11 cellular contexts compared by ENCODE assay signal in genomic region chr2:168801961-168802824, GRCh38. TPM values are rescaled to one million over a fixed set of nuclear protein-coding genes. Genes with fewer than 3 reads are reported as not detected.
A peak's percentile ranks its signal among the peaks of the same experiment; 100 is the strongest.
DNase-seq lines count a peak whose midpoint lies in the region; FAIRE-seq and TF ChIP-seq lines count a peak whose summit lies in the region.
"Had no signal": no experiment of that assay in that cellular context is flagged by ENCODE, and none has a peak within 500 bp of the region (broad histone marks: within the 10 kb centered on the region; RNA-seq: fewer than 3 reads in every experiment).

TSS of gene NOSTRIN (plus strand) at chr2:168802637. CDS start at chr2:168802647, 10 bp downstream.

- peak within 1 kb of the TSS; percentile 12 for H3K4me3 ChIP-seq in ovary

- no peak for TF ChIP-seq EP300 in ovary (IDR thresholded peaks at IDR 0.05)

- intact Hi-C loops in ovary (cut with DNase I), result no loop called here
- intact Hi-C loops in activated CD4-positive, alpha-beta T cell treated with anti-CD3 and anti-CD28 coated beads, Interleukin-2, amount 10 ng/mL, durations not matched to agents 24 days and 14 days (cut with micrococcal nuclease), result no loop called here

- no peaks in the 10 kb centered on the region for H3K9me3 Mint-ChIP-seq in activated CD4-positive, alpha-beta T cell treated with anti-CD3 and anti-CD28 coated beads, Interleukin-2, amount 10 ng/mL, durations not matched to agents 24 days and 14 days
- H3K9me3 Mint-ChIP-seq: T-cell had no signal

- H3K27ac ChIP-seq in ovary, result peak within 1 kb of the TSS in 1 of 2 donors; percentile 70

- FAIRE-seq in GM12891 (lab: Jason Lieb, UNC) (no peak), H54 (lab: Jason Lieb, UNC) (no peak)

- peaks cover 3% of the 10 kb centered on the region for H3K27me3 Mint-ChIP-seq in activated CD4-positive, alpha-beta T cell treated with anti-CD3 and anti-CD28 coated beads, Interleukin-2, amount 10 ng/mL, durations not matched to agents 24 days and 14 days

- peaks cover 7% of the 10 kb centered on the region for H3K4me1 ChIP-seq in ovary (ENCODE audit: insufficient read depth)

- H3K27ac Mint-ChIP-seq in activated CD4-positive, alpha-beta T cell treated with anti-CD3 and anti-CD28 coated beads, Interleukin-2, amount 10 ng/mL, durations not matched to agents 24 days and 14 days, result no peak within 1 kb of the TSS
- H3K27ac Mint-ChIP-seq: T-cell had no signal

- no peaks in the 10 kb centered on the region for H3K36me3 ChIP-seq in ovary

- no peak for TF ChIP-seq POLR2A in ovary (IDR thresholded peaks at IDR 0.05)
- TF ChIP-seq POLR2A in GM12891 (IDR thresholded peaks at IDR 0.05; ENCODE audit: low read depth, low read length), result no peak
- TF ChIP-seq POLR2A in H54 (IDR thresholded peaks at IDR 0.05; ENCODE audit: low read depth, low read length), result no peak

- H3K4me1 Mint-ChIP-seq in activated CD4-positive, alpha-beta T cell treated with anti-CD3 and anti-CD28 coated beads, Interleukin-2, amount 10 ng/mL, durations not matched to agents 24 days and 14 days, result peaks cover 18% of the 10 kb centered on the region

- no peak within 1 kb of the TSS for H3K4me3 Mint-ChIP-seq in activated CD4-positive, alpha-beta T cell treated with anti-CD3 and anti-CD28 coated beads, Interleukin-2, amount 10 ng/mL, durations not matched to agents 24 days and 14 days
- H3K4me3 Mint-ChIP-seq: T-cell had no signal

- no peaks in the 10 kb centered on the region for H3K27me3 ChIP-seq in ovary

- TF ChIP-seq CTCF in AG09319 (IDR thresholded peaks at IDR 0.05; ENCODE audit: low read depth, low read length), result no peak
- TF ChIP-seq CTCF in ovary (IDR thresholded peaks at IDR 0.05), result no peak
- no peak for TF ChIP-seq CTCF in GM20000 (IDR thresholded peaks at IDR 0.05; ENCODE audit: extremely low read depth, missing control alignments)

- DNase-seq in AG09319 (ENCODE audit: extremely low read depth, low read depth) (peak; percentile 53), SK-N-DZ (ENCODE audit: low spot score) (peak; percentile 50), glomerular endothelial cell (ENCODE audit: extremely low read depth, low read depth, low spot score) (no peak), ovary (peak in 4 of 5 donors; percentile 19 to 35 (median 32)), GM20000 (ENCODE audit: low spot score) (no peak), GM12891 (ENCODE audit: insufficient read length, low spot score) (no peak), H54 (ENCODE audit: insufficient read length, low spot score) (no peak)
- no peak for DNase-seq in activated CD4-positive, alpha-beta T cell treated with anti-CD3 and anti-CD28 coated beads, Interleukin-2, amount 10 ng/mL, durations not matched to agents 24 days and 14 days
- DNase-seq: COR-L47, NCI-H1436 treated with DMSO at 0.1 percent for 48 hours, T-cell had no signal

- H3K36me3 Mint-ChIP-seq in activated CD4-positive, alpha-beta T cell treated with anti-CD3 and anti-CD28 coated beads, Interleukin-2, amount 10 ng/mL, durations not matched to agents 24 days and 14 days (ENCODE audit: low read depth), result no peaks in the 10 kb centered on the region
- H3K36me3 Mint-ChIP-seq: T-cell had no signal

- no peaks in the 10 kb centered on the region for H3K9me3 ChIP-seq in ovary

- 17 to 26% (median 20%) methylated on average over 10 of the region's 10 CpGs for WGBS in ovary, 3 donors

TF ChIP-seq in GM12891, 5 proteins besides CTCF, POLR2A, EP300 and RAD21:
- TF ChIP-seq POLR2AphosphoS5 (IDR thresholded peaks at IDR 0.05; ENCODE audit: low read depth, low read length), result no peak
- TF ChIP-seq PAX5 (IDR thresholded peaks at IDR 0.05; ENCODE audit: insufficient read depth, low read length, severe bottlenecking), result no peak
- no peak for TF ChIP-seq POU2F2 (IDR thresholded peaks at IDR 0.05; ENCODE audit: low read depth, low read length)
- no peak for TF ChIP-seq TAF1 (IDR thresholded peaks at IDR 0.05; ENCODE audit: low read depth, low read length)
- no peak for TF ChIP-seq SPI1 (IDR thresholded peaks at IDR 0.05; ENCODE audit: low read depth, low read length)

RNA-seq across cellular contexts. Expression of gene NOSTRIN, which starts in this region (rescaled TPM):
- 0.52 and 0.85 TPM in 2 replicates for polyA plus RNA-seq in SK-N-DZ (2014; cell fraction: cytosol; rRNA removed)
- 1.5 and 2.1 TPM in 2 replicates for polyA plus RNA-seq in SK-N-DZ (2014; cell fraction: nucleus; rRNA removed)
- total RNA-seq in glomerular endothelial cell (20.1 and 21.3 TPM in 2 replicates), ovary (10 to 100 TPM in 6 of 7 donors, 1 to 10 TPM in 1; 10.0 to 29.8 (median 19.7) TPM)
- polyA plus RNA-seq in ovary, result 10 to 100 TPM; 21.8 to 28.7 TPM
- total RNA-seq in activated CD4-positive, alpha-beta T cell treated with anti-CD3 and anti-CD28 coated beads, Interleukin-2, amount 10 ng/mL, durations not matched to agents 24 days and 14 days, result not detected in 2 replicates
- 0.41 TPM for polyA plus RNA-seq in GM12891 (2012; ENCODE audit: low read depth, missing spikeins)

Comparison
In these comparisons a context has a peak if more than half of its experiments do, and no peak if none do; other contexts are left out.
1. RNA of gene NOSTRIN (total RNA-seq): 20.1 to 21.3 TPM in glomerular endothelial cell and 10.0 to 29.8 TPM in ovary; not detected in activated CD4-positive, alpha-beta T cell treated with anti-CD3 and anti-CD28 coated beads, Interleukin-2, amount 10 ng/mL, durations not matched to agents 24 days and 14 days; every median in the first group is over 10 times any median in the second.
2. DNase-seq: peak in AG09319 (single experiment), SK-N-DZ (single experiment) and ovary (4 of 5); none in glomerular endothelial cell (single experiment), activated CD4-positive, alpha-beta T cell treated with anti-CD3 and anti-CD28 coated beads, Interleukin-2, amount 10 ng/mL, durations not matched to agents 24 days and 14 days (single experiment), GM20000 (single experiment), GM12891 (single experiment) and H54 (single experiment).